Comparison of ENCODE assay signal across 9 cellular contexts in the genomic region with DNA sequence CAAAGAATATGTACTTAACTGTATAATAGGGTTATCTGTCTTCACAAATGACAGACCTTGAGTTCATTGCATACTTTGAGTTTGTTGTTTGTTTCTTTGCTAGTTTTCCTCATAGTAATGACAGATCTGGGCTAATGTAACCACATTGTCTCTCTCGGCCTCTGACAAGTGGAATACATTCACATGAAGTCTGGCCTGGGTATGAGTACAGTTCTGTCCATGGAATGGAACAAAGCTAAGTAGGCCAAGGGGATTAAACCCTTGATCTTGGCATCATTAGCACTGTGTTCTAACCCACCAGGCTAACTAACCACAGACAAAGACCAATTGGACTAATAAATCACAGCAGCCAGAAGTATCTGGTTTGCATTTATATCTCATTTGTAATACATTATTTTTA. TPM values are rescaled to one million over a fixed set of nuclear protein-coding genes. Genes with fewer than 3 reads are reported as not detected.
"Had no signal": no experiment of that assay in that cellular context is flagged by ENCODE, and none has a peak within 500 bp of the region (broad histone marks: within the 10 kb centered on the region; RNA-seq: fewer than 3 reads in every experiment).

No MANE protein-coding gene starts in this region.

- H3K36me3 ChIP-seq: HAP-1 had no signal

- DNase-seq: GM23248, GOT3, H7, HFFc6, KBM-7 had no signal

- H3K4me2 ChIP-seq: KMS-11 had no signal

- ATAC-seq: HCT116 had no signal

- H2AFZ ChIP-seq: GM23248 had no signal

- H3K4me1 ChIP-seq: HAP-1 had no signal

- H3K27ac ChIP-seq: GM23248, KMS-11 had no signal

- H3K9me3 ChIP-seq: HAP-1 had no signal

- H3K9ac ChIP-seq: GM23248, KMS-11 had no signal

- H3K4me3 ChIP-seq: GM23248, HAP-1 had no signal

RNA-seq across cellular contexts. Expression of a gene that starts 7.6 kb away (rescaled TPM):
- polyA plus RNA-seq: IgD-negative memory B cell had no signal
